In genomic region chr16:14499110-14499509, GRCh38 we compare ENCODE assay signal across 1 cellular context.
TF ChIP-seq lines count a peak whose summit lies in the region.

No MANE protein-coding gene starts in this region.

TF ChIP-seq in IMR-90, 13 proteins besides CTCF, POLR2A, EP300 and RAD21 (continued from another document):
- TF ChIP-seq CEBPB (IDR thresholded peaks at IDR 0.05; ENCODE audit: low read depth, low read length) (no peak), RCOR1 (IDR thresholded peaks at IDR 0.05; ENCODE audit: insufficient replicate concordance, low read length) (no peak), FOS (IDR thresholded peaks at IDR 0.05; ENCODE audit: low read depth, low read length) (no peak)
